16 cellular contexts compared by ENCODE assay signal in genomic region chr15:42149493-42150245, GRCh38. TPM values are rescaled to one million over a fixed set of nuclear protein-coding genes. Genes with fewer than 3 reads are reported as not detected.
DNase-seq lines count a peak whose midpoint lies in the region; ATAC-seq and TF ChIP-seq lines count a peak whose summit lies in the region.
"Had no signal": no experiment of that assay in that cellular context is flagged by ENCODE, and none has a peak within 500 bp of the region (broad histone marks: within the 10 kb centered on the region; RNA-seq: fewer than 3 reads in every experiment).

No MANE protein-coding gene starts in this region.

- no peak overlapping the region for H3K27ac Mint-ChIP-seq in WTC11

- no peaks in the 10 kb centered on the region for H3K36me3 ChIP-seq in stomach
- H3K36me3 ChIP-seq: BLaER1 treated with 17β-estradiol and CSF1 and Interleukin-3, amounts not matched to agents 10 nM and 100 nM had no signal

- peak; percentile 38 for DNase-seq in activated effector memory CD4-positive, alpha-beta T cell treated with anti-CD3 and anti-CD28 coated beads, Interleukin-2, amount 50 U/mL, for 16 hours
- no peak for DNase-seq in activated effector memory CD4-positive, alpha-beta T cell treated with Interleukin-2 at 50 U/mL for 16 hours
- DNase-seq in WTC11 (ENCODE audit: low spot score) (no peak), iPS-NIHi7 (ENCODE audit: extremely low spot score) (peak; percentile 42), stomach (peak; percentile 21), NCI-H146 (lab: John Stamatoyannopoulos, UW) (no peak), superior temporal gyrus (ENCODE audit: extremely low spot score) (no peak)
- DNase-seq: 8988T, EL, NCI-H1436, NCI-H2081, NCI-H345, PC-9 had no signal

- WGBS in stomach, 5 donors = 82 to 92% (median 85%) methylated on average over 15 to 16 of the region's 16 CpGs

- H3K36me3 Mint-ChIP-seq in WTC11 = no peaks in the 10 kb centered on the region
- H3K36me3 Mint-ChIP-seq: IgD-negative memory B cell had no signal

- POLR2A ChIA-PET in WTC11 (lab: Charles Lee) = no interaction called here

- TF ChIP-seq EP300 in stomach (IDR thresholded peaks at IDR 0.05) = no peak

- no peaks in the 10 kb centered on the region for H3K4me1 Mint-ChIP-seq in WTC11
- H3K4me1 Mint-ChIP-seq: IgD-negative memory B cell had no signal

- intact Hi-C loops in stomach (cut with DNase I; ENCODE audit: low total_unique reads) = no loop called here

- no peaks in the 10 kb centered on the region for H3K9me3 Mint-ChIP-seq in WTC11
- H3K9me3 Mint-ChIP-seq: IgD-negative memory B cell had no signal

- H3K9me3 ChIP-seq in stomach = no peaks in the 10 kb centered on the region
- H3K9me3 ChIP-seq: BLaER1 treated with 17β-estradiol and CSF1 and Interleukin-3, amounts not matched to agents 10 nM and 100 nM had no signal

- TF ChIP-seq POLR2A in stomach (IDR thresholded peaks at IDR 0.05) = no peak

- TF ChIP-seq CTCF in WTC11 (IDR thresholded peaks at IDR 0.05) = no peak
- TF ChIP-seq CTCF in stomach (IDR thresholded peaks at IDR 0.05) = no peak

- CTCF ChIA-PET in WTC11 (lab: Charles Lee) = interaction anchor here (0.8 to 5.0 kb wide), 7 partner anchors 11 to 245 kb away, joined by 3 to 39 read pairs (median 8); no protein-coding TSS in a partner anchor

- no peak overlapping the region for H3K4me3 Mint-ChIP-seq in WTC11

- ATAC-seq in WTC11 = peak; percentile 58
- ATAC-seq in HG03196 (IDR thresholded peaks at IDR 0.05; ENCODE audit: unreplicated experiment) = no peak

- no peaks in the 10 kb centered on the region for H3K27me3 ChIP-seq in stomach
- H3K27me3 ChIP-seq: BLaER1 treated with 17β-estradiol and CSF1 and Interleukin-3, amounts not matched to agents 10 nM and 100 nM had no signal

- H3K4me1 ChIP-seq in stomach = peaks cover 0 to 33% (median 28%) of the 10 kb centered on the region in 4 donors
- H3K4me1 ChIP-seq: BLaER1 treated with 17β-estradiol and CSF1 and Interleukin-3, amounts not matched to agents 10 nM and 100 nM had no signal

- H3K27me3 Mint-ChIP-seq in WTC11 (ENCODE audit: low read depth) = no peaks in the 10 kb centered on the region

- H3K27ac ChIP-seq in stomach = no peak overlapping the region
- H3K27ac ChIP-seq: BLaER1 treated with 17β-estradiol and CSF1 and Interleukin-3, amounts not matched to agents 10 nM and 100 nM; PC-9 had no signal

- H3K4me3 ChIP-seq in stomach = no peak overlapping the region
- H3K4me3 ChIP-seq: BLaER1 treated with 17β-estradiol and CSF1 and Interleukin-3, amounts not matched to agents 10 nM and 100 nM; PC-9 had no signal

TF ChIP-seq in WTC11, 78 proteins besides CTCF, POLR2A, EP300 and RAD21:
- no peak for TF ChIP-seq ERG (CRISPR knock-in tag; IDR thresholded peaks at IDR 0.05)
- TF ChIP-seq ARID4B (CRISPR knock-in tag; IDR thresholded peaks at IDR 0.05; ENCODE audit: borderline replicate concordance) = no peak
- TF ChIP-seq ZNF416 (CRISPR knock-in tag; IDR thresholded peaks at IDR 0.05) = no peak
- TF ChIP-seq CDX4 (CRISPR knock-in tag; IDR thresholded peaks at IDR 0.05; ENCODE audit: borderline replicate concordance) = no peak
- no peak for TF ChIP-seq GTF2I (CRISPR knock-in tag; conservative IDR thresholded peaks at IDR 0.05)
- no peak for TF ChIP-seq ZBTB21 (CRISPR knock-in tag; IDR thresholded peaks at IDR 0.05; ENCODE audit: borderline replicate concordance)
- no peak for TF ChIP-seq SMAD3 (CRISPR knock-in tag; IDR thresholded peaks at IDR 0.05; ENCODE audit: borderline replicate concordance)
- no peak for TF ChIP-seq ZNF138 (CRISPR knock-in tag; conservative IDR thresholded peaks at IDR 0.05)
- no peak for TF ChIP-seq ZBTB43 (CRISPR knock-in tag; IDR thresholded peaks at IDR 0.05)
- TF ChIP-seq FOXP4 (CRISPR knock-in tag; IDR thresholded peaks at IDR 0.05) = no peak

RNA-seq across cellular contexts. Expression of gene PLA2G4F, which starts 6.8 kb away (rescaled TPM):
- total RNA-seq in WTC11 (2021) (0.11 to 0.18 TPM (median 0.16 TPM) in 3 replicates), stomach (10 to 100 TPM in 4 of 5 donors, 1 to 10 TPM in 1; 3.5 to 41.4 (median 12.9) TPM)
- polyA plus RNA-seq in stomach = 1 to 10 TPM; 1.9 to 4.7 (median 3.8) TPM
- polyA plus RNA-seq: IgD-negative memory B cell had no signal

RNA-seq across cellular contexts. Expression of gene PLA2G4D, which starts 55.3 kb away (rescaled TPM):
- 0.07 to 0.24 TPM (median 0.09 TPM) in 3 replicates for total RNA-seq in WTC11 (2021)
- 1 to 10 TPM in 2 of 5 donors, not detected in 3; 1.2 to 2.9 TPM for total RNA-seq in stomach
- 1 to 10 TPM in 1 of 3 donors, under 1 TPM in 1, not detected in 1; 0.18 to 3.2 TPM for polyA plus RNA-seq in stomach
- polyA plus RNA-seq: IgD-negative memory B cell had no signal

RNA-seq across cellular contexts. Expression of gene VPS39, which starts 58.4 kb away (rescaled TPM):
- 43.9 to 44.7 TPM (median 44.5 TPM) in 3 replicates for total RNA-seq in WTC11 (2021)
- 100 to 1,000 TPM in 2 of 5 donors, 10 to 100 TPM in 3; 71.9 to 635 (median 96.3) TPM for total RNA-seq in stomach
- polyA plus RNA-seq in stomach = 10 to 100 TPM; 22.2 to 28.4 (median 26.1) TPM

Comparison
In these comparisons a context has a peak if more than half of its experiments do, and no peak if none do; other contexts are left out.
1. DNase-seq: peak in activated effector memory CD4-positive, alpha-beta T cell treated with anti-CD3 and anti-CD28 coated beads, Interleukin-2, amount 50 U/mL, for 16 hours (single experiment), iPS-NIHi7 (single experiment) and stomach (single experiment); none in activated effector memory CD4-positive, alpha-beta T cell treated with Interleukin-2 at 50 U/mL for 16 hours (single experiment), WTC11 (single experiment), NCI-H146 (single experiment) and superior temporal gyrus (single experiment).